9 cellular contexts compared by ENCODE assay signal in genomic region chr6:42046491-42047219, GRCh38. TPM values are rescaled to one million over a fixed set of nuclear protein-coding genes. Genes with fewer than 3 reads are reported as not detected.
A peak's percentile ranks its signal among the peaks of the same experiment; 100 is the strongest.
DNase-seq lines count a peak whose midpoint lies in the region; ATAC-seq and TF ChIP-seq lines count a peak whose summit lies in the region.
"Had no signal": no experiment of that assay in that cellular context is flagged by ENCODE, and none has a peak within 500 bp of the region (broad histone marks: within the 10 kb centered on the region; RNA-seq: fewer than 3 reads in every experiment).

No MANE protein-coding gene starts in this region.

- TF ChIP-seq POLR2A in uterus (IDR thresholded peaks at IDR 0.05) = no peak

- TF ChIP-seq CTCF in heart right ventricle (IDR thresholded peaks at IDR 0.05) = no peak
- TF ChIP-seq CTCF in brain microvascular endothelial cell (IDR thresholded peaks at IDR 0.05; ENCODE audit: low read depth, low read length, missing control alignments) = no peak
- TF ChIP-seq CTCF in uterus (IDR thresholded peaks at IDR 0.05) = no peak

- H3K27ac ChIP-seq in heart right ventricle (peak overlapping the region; percentile 57 to 98 (median 92)), brain microvascular endothelial cell (peak overlapping the region; percentile 41), muscle layer of colon (ENCODE audit: low read depth, low read length) (peak overlapping the region; percentile 98), uterus (peak overlapping the region; percentile 89 to 97)

- no peaks in the 10 kb centered on the region for H3K27me3 ChIP-seq in heart right ventricle
- H3K27me3 ChIP-seq in brain microvascular endothelial cell (replicated peaks) = no peaks in the 10 kb centered on the region
- no peaks in the 10 kb centered on the region for H3K27me3 ChIP-seq in muscle layer of colon (ENCODE audit: control insufficient read depth in 1 of 2, insufficient read depth in 2 of 2, low read length in 2 of 2)
- H3K27me3 ChIP-seq in uterus = no peaks in the 10 kb centered on the region

- 55 to 59% methylated on average over 12 of the region's 12 CpGs for WGBS in heart right ventricle, 2 donors

- DNase-seq in heart right ventricle (no peak), Right ventricle myocardium superior (no peak), brain microvascular endothelial cell (no peak), uterus (no peak), Kasumi-1 (lab: John Stamatoyannopoulos, UW) (no peak)
- DNase-seq: mucosa of descending colon had no signal

- no peak overlapping the region for H3K9ac ChIP-seq in muscle layer of colon (ENCODE audit: low read length)

- H3K36me3 ChIP-seq in heart right ventricle = peaks cover 0 to 2% (median 0%) of the 10 kb centered on the region in 9 donors
- H3K36me3 ChIP-seq in brain microvascular endothelial cell (replicated peaks) = peaks cover under 1% of the 10 kb centered on the region
- no peaks in the 10 kb centered on the region for H3K36me3 ChIP-seq in muscle layer of colon (ENCODE audit: insufficient read depth, low read length)
- no peaks in the 10 kb centered on the region for H3K36me3 ChIP-seq in uterus

- H3K9me3 ChIP-seq in heart right ventricle = no peaks in the 10 kb centered on the region
- no peaks in the 10 kb centered on the region for H3K9me3 ChIP-seq in muscle layer of colon (ENCODE audit: low read length)
- H3K9me3 ChIP-seq in uterus = no peaks in the 10 kb centered on the region
- H3K9me3 ChIP-seq: mucosa of descending colon had no signal

- intact Hi-C loops in heart right ventricle (cut with DNase I) = loop anchor here in 3 of 10 donors (5.0 kb wide), 3 partner anchors 124 to 264 kb away; partner anchors contain the start of genes PRICKLE4 (in 2 of the 3), BYSL (in 1 of the 3) and MED20 (in 1 of the 3)
- intact Hi-C loops in Right ventricle myocardium superior (cut with DNase I) = loop anchor here (5.0 kb wide), 1 partner anchor 259 kb away; the partner anchor contains the start of gene TOMM6
- intact Hi-C loops in uterus (cut with DNase I; ENCODE audit: low total_unique reads) = loop anchor here (5.0 to 10.0 kb wide), 2 partner anchors 112 to 259 kb away; partner anchors contain the start of gene TOMM6

- H3K4me1 ChIP-seq in heart right ventricle = peaks cover 27 to 91% (median 82%) of the 10 kb centered on the region in 9 donors
- peaks cover 76% of the 10 kb centered on the region for H3K4me1 ChIP-seq in muscle layer of colon (ENCODE audit: insufficient read depth, low read length)
- peaks cover 9 to 36% of the 10 kb centered on the region in 2 donors for H3K4me1 ChIP-seq in uterus

- peak overlapping the region in 7 of 10 donors; percentile 31 to 88 (median 75) for H3K4me3 ChIP-seq in heart right ventricle
- peak overlapping the region; percentile 5 for H3K4me3 ChIP-seq in brain microvascular endothelial cell (ENCODE audit: low read depth, low read length)
- H3K4me3 ChIP-seq in muscle layer of colon (ENCODE audit: low read depth in 1 of 2, low read length in 2 of 2) = peak overlapping the region in 1 of 2 donors; percentile 45
- H3K4me3 ChIP-seq in uterus = peak overlapping the region in 1 of 2 donors; percentile 14
- H3K4me3 ChIP-seq: mucosa of descending colon had no signal

- in situ Hi-C loops in brain microvascular endothelial cell (cut with HindIII; ENCODE audit: low pct_ligation_motif_present, low sequenced_read_pairs) = loop anchor here (25.0 kb wide), 1 partner anchor 259 kb away; the partner anchor contains the start of genes FRS3, PRICKLE4 and TOMM6

- no peak for ATAC-seq in heart right ventricle
- ATAC-seq in Right ventricle myocardium superior (ENCODE audit: poor library complexity) = no peak
- ATAC-seq in esophagus mucosa = no peak
- no peak for ATAC-seq in HG03095 (IDR thresholded peaks at IDR 0.05; ENCODE audit: unreplicated experiment)

RNA-seq across cellular contexts. Expression of gene TAF8, which starts 3.7 kb away (rescaled TPM):
- total RNA-seq in heart right ventricle (10 to 100 TPM; 21.0 to 38.1 (median 31.6) TPM), Right ventricle myocardium superior (28.7 TPM), uterus (10 to 100 TPM; 16.0 to 45.6 (median 37.5) TPM), esophagus mucosa (13.8 TPM)
- 10 to 100 TPM; 15.2 to 20.1 TPM for polyA plus RNA-seq in heart right ventricle

Comparison
In these comparisons a context has a peak if more than half of its experiments do, and no peak if none do; other contexts are left out.
1. H3K27ac ChIP-seq: peak in every context shown above with its lines; median percentile 98 in muscle layer of colon; 93 in uterus; 92 in heart right ventricle; 41 in brain microvascular endothelial cell.